Comparison of ENCODE assay signal across 31 cellular contexts in genomic region chr1:119160435-119160834, GRCh38. TPM values are rescaled to one million over a fixed set of nuclear protein-coding genes. Genes with fewer than 3 reads are reported as not detected.
DNase-seq lines count a peak whose midpoint lies in the region; ATAC-seq and TF ChIP-seq lines count a peak whose summit lies in the region.
"Had no signal": no experiment of that assay in that cellular context is flagged by ENCODE, and none has a peak within 500 bp of the region (broad histone marks: within the 10 kb centered on the region; RNA-seq: fewer than 3 reads in every experiment).

No MANE protein-coding gene starts in this region.

- TF ChIP-seq CTCF in left ventricle myocardium inferior (IDR thresholded peaks at IDR 0.05; ENCODE audit: borderline replicate concordance) (no peak), osteoblast (IDR thresholded peaks at IDR 0.05; ENCODE audit: extremely low read depth, low read depth, low read length) (no peak), vagina (IDR thresholded peaks at IDR 0.05) (no peak), RWPE1 (conservative IDR thresholded peaks at IDR 0.05; ENCODE audit: low read depth) (no peak)

- no peak overlapping the region for H3K4me3 ChIP-seq in left ventricle myocardium inferior
- H3K4me3 ChIP-seq in osteoblast (ENCODE audit: insufficient read depth, low read length): no peak overlapping the region
- H3K4me3 ChIP-seq in vagina: no peak overlapping the region
- H3K4me3 ChIP-seq: BLaER1 treated with 17β-estradiol and CSF1 and Interleukin-3, amounts not matched to agents 10 nM and 100 nM; GM12878; lung; SJCRH30; upper lobe of left lung had no signal

- CTCF ChIA-PET in RWPE1 (lab: Yijun Ruan, JAX): no interaction called here

- no peaks in the 10 kb centered on the region for H3K9me3 ChIP-seq in left ventricle myocardium inferior (replicated peaks)
- H3K9me3 ChIP-seq in osteoblast (ENCODE audit: low read depth, low read length): no peaks in the 10 kb centered on the region
- no peaks in the 10 kb centered on the region for H3K9me3 ChIP-seq in vagina
- H3K9me3 ChIP-seq: SJCRH30, upper lobe of left lung had no signal

- H4K20me1 ChIP-seq in osteoblast (ENCODE audit: insufficient read depth, low read length): no peaks in the 10 kb centered on the region
- H4K20me1 ChIP-seq: BLaER1 treated with 17β-estradiol and CSF1 and Interleukin-3, amounts not matched to agents 10 nM and 100 nM had no signal

- no peak for DNase-seq in left ventricle myocardium inferior
- DNase-seq in Right ventricle myocardium inferior (ENCODE audit: missing footprints): no peak
- peak; percentile 63 for DNase-seq in fibroblast of gingiva (ENCODE audit: low read depth)
- no peak for DNase-seq in osteoblast (ENCODE audit: insufficient read length, low spot score, missing footprints)
- no peak for DNase-seq in vagina (ENCODE audit: extremely low spot score in 2 of 2)
- DNase-seq in pons (ENCODE audit: low spot score): no peak
- DNase-seq in RWPE1 (ENCODE audit: low spot score): no peak
- no peak for DNase-seq in central memory CD4-positive, alpha-beta T cell
- DNase-seq: activated CD4-positive, alpha-beta memory T cell treated with anti-CD3 and anti-CD28 coated beads for 36 hours; activated CD8-positive, alpha-beta memory T cell treated with anti-CD3 and anti-CD28 coated beads, Interleukin-2, amount 50 U/mL, for 48 hours; Calu3; DND-41; foreskin melanocyte; H9; hypothalamus; islet precursor cell; NCI-H1092; NCI-H187; NCI-H526 treated with DMSO at 0.1 percent for 48 hours; nucleus accumbens; stimulated activated CD8-positive, alpha-beta memory T cell treated with anti-CD3 and anti-CD28 coated beads, Interleukin-4, amount 100 ng/mL, for 48 hours; T-cell; upper lobe of left lung had no signal

- no peaks in the 10 kb centered on the region for H3K79me2 ChIP-seq in osteoblast (ENCODE audit: insufficient read depth, low read length)

- H3K27ac ChIP-seq in left ventricle myocardium inferior (replicated peaks) (peak overlapping the region; percentile 47), osteoblast (ENCODE audit: low read depth, low read length) (peak overlapping the region; percentile 46), vagina (peak overlapping the region; percentile 24), RWPE1 (no peak overlapping the region)
- H3K27ac ChIP-seq: BLaER1 treated with 17β-estradiol and CSF1 and Interleukin-3, amounts not matched to agents 10 nM and 100 nM had no signal

- intact Hi-C loops in left ventricle myocardium inferior (cut with micrococcal nuclease): no loop called here
- intact Hi-C loops in Right ventricle myocardium inferior (cut with DNase I): no loop called here
- intact Hi-C loops in vagina (cut with DNase I): no loop called here

- no peak for TF ChIP-seq POLR2A in vagina (IDR thresholded peaks at IDR 0.05)

- no peak overlapping the region for H2AFZ ChIP-seq in osteoblast (ENCODE audit: low read length)

- H3K4me2 ChIP-seq in osteoblast (ENCODE audit: insufficient read depth, low read length): peak overlapping the region; percentile 27
- H3K4me2 ChIP-seq: BLaER1 treated with 17β-estradiol and CSF1 and Interleukin-3, amounts not matched to agents 10 nM and 100 nM had no signal

- POLR2A ChIA-PET in RWPE1 (lab: Yijun Ruan, JAX; ENCODE audit: low non-redundant PET): no interaction called here

- no peaks in the 10 kb centered on the region for H3K27me3 ChIP-seq in left ventricle myocardium inferior (ENCODE audit: low read depth)
- H3K27me3 ChIP-seq in osteoblast (ENCODE audit: insufficient read depth, low read length): no peaks in the 10 kb centered on the region
- H3K27me3 ChIP-seq in vagina: no peaks in the 10 kb centered on the region
- H3K27me3 ChIP-seq: BLaER1 treated with 17β-estradiol and CSF1 and Interleukin-3, amounts not matched to agents 10 nM and 100 nM; SJCRH30; upper lobe of left lung had no signal

- no peak for ATAC-seq in Right ventricle myocardium inferior
- ATAC-seq: activated CD4-positive, CD25-positive, alpha-beta regulatory T cell treated with anti-CD3 and anti-CD28 coated beads, Interleukin-2, amount 50 U/mL, for 24 hours; activated naive CD4-positive, alpha-beta T cell treated with anti-CD3 and anti-CD28 coated beads, Interleukin-2, amount 50 U/mL, for 72 hours; activated T-helper 17 cell treated with anti-CD3 and anti-CD28 coated beads, Interleukin-2, amount 50 U/mL, for 72 hours; GM12878; Panc1; T-cell had no signal

- H3K4me1 ChIP-seq in left ventricle myocardium inferior (peaks cover 12% of the 10 kb centered on the region), osteoblast (ENCODE audit: insufficient read depth, low read length) (peaks cover 16% of the 10 kb centered on the region), vagina (no peaks in the 10 kb centered on the region)

- H3K36me3 ChIP-seq in left ventricle myocardium inferior: peaks cover 47% of the 10 kb centered on the region
- H3K36me3 ChIP-seq in osteoblast (ENCODE audit: insufficient read depth, low read length): no peaks in the 10 kb centered on the region
- H3K36me3 ChIP-seq in vagina: peaks cover 0 to 53% of the 10 kb centered on the region in 2 donors

RNA-seq across cellular contexts. Expression of gene WARS2, which starts 20.0 kb away (rescaled TPM):
- total RNA-seq in left ventricle myocardium inferior: 9.5 TPM
- 5.8 TPM for total RNA-seq in Right ventricle myocardium inferior
- 23.9 and 24.5 TPM in 2 replicates for total RNA-seq in osteoblast
- total RNA-seq in vagina: 8.3 TPM
